8 cellular contexts compared by ENCODE assay signal in the genomic region with DNA sequence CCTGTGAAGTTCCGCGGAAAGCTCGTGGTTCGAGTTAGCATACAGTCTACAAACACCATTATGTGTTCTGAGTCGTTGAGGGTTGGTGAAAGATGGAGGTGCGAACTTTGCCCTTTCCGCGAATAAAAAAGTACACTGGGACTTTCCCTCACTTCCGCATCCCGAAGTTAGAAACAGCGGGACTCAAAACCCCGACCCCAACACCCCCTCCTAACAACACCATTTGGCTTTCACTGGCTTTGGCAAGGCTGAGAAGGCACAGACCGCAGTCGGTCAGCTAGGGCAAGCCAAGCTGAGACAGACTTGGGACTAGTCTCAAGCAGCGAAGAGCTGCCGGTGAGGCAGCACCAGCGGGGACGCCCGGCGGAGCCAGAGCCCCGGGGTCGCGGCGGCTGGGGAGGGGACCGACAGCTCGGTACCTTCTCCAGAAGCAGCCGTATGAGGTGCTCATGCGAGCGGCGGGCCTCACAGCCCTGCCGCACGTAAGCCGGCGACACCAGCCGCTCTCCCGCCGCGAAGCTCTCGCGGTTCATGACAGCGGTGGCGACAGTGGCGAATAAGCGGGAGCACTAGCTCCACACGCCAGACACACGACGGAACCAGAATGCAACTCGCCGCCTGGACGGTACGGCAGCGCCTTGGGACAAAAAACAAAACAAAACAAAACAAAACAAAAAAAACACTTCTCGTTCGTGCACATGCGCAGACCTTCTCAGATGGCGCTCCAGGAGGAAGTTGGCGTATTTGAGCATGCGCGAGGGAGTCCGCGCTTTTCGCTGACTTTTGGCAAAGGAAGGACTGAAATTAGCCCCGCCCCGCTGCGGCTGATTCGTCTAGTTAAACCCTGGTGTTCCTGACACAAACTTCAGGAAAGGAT. TPM values are rescaled to one million over a fixed set of nuclear protein-coding genes. Genes with fewer than 3 reads are reported as not detected.
DNase-seq lines count a peak whose midpoint lies in the region; ATAC-seq and TF ChIP-seq lines count a peak whose summit lies in the region.

A gene (minus strand): TSS at position 613 of the 877 bp plus-strand sequence. CDS start 80 bp downstream, at position 533.

- no peaks in the 10 kb centered on the region for H3K9me3 Mint-ChIP-seq in activated naive CD4-positive, alpha-beta T cell treated with anti-CD3 and anti-CD28 coated beads, Interleukin-2, amount 50 U/mL, for 72 hours

- H3K27ac ChIP-seq in temporal lobe (ENCODE audit: low read depth, low read length): peak within 1 kb of the TSS; percentile 81

- H3K36me3 ChIP-seq in GM06990 (ENCODE audit: control insufficient read depth, insufficient read depth, low read length): no peaks in the 10 kb centered on the region

- ATAC-seq in HG02588 (IDR thresholded peaks at IDR 0.05; ENCODE audit: unreplicated experiment) (peak; percentile 87), SK-N-SH treated with all-trans-retinoic acid at 6 μM for 48 hours (peak; percentile 90)
- ATAC-seq in activated naive CD4-positive, alpha-beta T cell treated with anti-CD3 and anti-CD28 coated beads, Interleukin-2, amount 50 U/mL, for 72 hours: peak; percentile 77 to 94

- peak within 1 kb of the TSS; percentile 95 for H3K4me3 ChIP-seq in GM06990 (replicated peaks; ENCODE audit: low read depth, low read length)

- peaks cover 6 to 34% of the 10 kb centered on the region in 2 donors for H3K36me3 Mint-ChIP-seq in activated naive CD4-positive, alpha-beta T cell treated with anti-CD3 and anti-CD28 coated beads, Interleukin-2, amount 50 U/mL, for 72 hours

- H3K27ac Mint-ChIP-seq in activated naive CD4-positive, alpha-beta T cell treated with anti-CD3 and anti-CD28 coated beads, Interleukin-2, amount 50 U/mL, for 72 hours: peak within 1 kb of the TSS; percentile 99 to 100

- no peak for TF ChIP-seq CTCF in GM06990 (IDR thresholded peaks at IDR 0.05; ENCODE audit: insufficient read depth, low read length, poor library complexity, severe bottlenecking)

- DNase-seq in GM06990 (ENCODE audit: extremely low read depth, insufficient read length) (peak; percentile 91), NCI-H1092 (lab: John Stamatoyannopoulos, UW) (peak; percentile 96), glomerular endothelial cell (ENCODE audit: extremely low read depth, low read depth, low spot score) (peak; percentile 93), occipital lobe (lab: John Stamatoyannopoulos, UW) (peak; percentile 88)
- peak; percentile 88 to 93 for DNase-seq in activated naive CD4-positive, alpha-beta T cell treated with anti-CD3 and anti-CD28 coated beads, Interleukin-2, amount 50 U/mL, for 72 hours (ENCODE audit: low spot score in 2 of 2)

- H3K27me3 ChIP-seq in GM06990 (replicated peaks; ENCODE audit: control insufficient read depth, insufficient read depth, low read length): no peaks in the 10 kb centered on the region

TF ChIP-seq in SK-N-SH treated with all-trans-retinoic acid at 6 μM for 48 hours, 23 proteins besides CTCF, POLR2A, EP300 and RAD21:
- TF ChIP-seq ESRRG (CRISPR knock-in tag; IDR thresholded peaks at IDR 0.05): no peak
- TF ChIP-seq ZFP3 (CRISPR knock-in tag; IDR thresholded peaks at IDR 0.05): 0 out of 2 replicates have a peak, but pooled peaks have one; percentile 43
- TF ChIP-seq CSDC2 (CRISPR knock-in tag; IDR thresholded peaks at IDR 0.05): 0 out of 2 replicates have a peak, but pooled peaks have one; percentile 29
- TF ChIP-seq PPARA (CRISPR knock-in tag; IDR thresholded peaks at IDR 0.05; ENCODE audit: borderline replicate concordance): no peak
- no peak for TF ChIP-seq RARB (CRISPR knock-in tag; IDR thresholded peaks at IDR 0.05)
- TF ChIP-seq, protein P1, sequence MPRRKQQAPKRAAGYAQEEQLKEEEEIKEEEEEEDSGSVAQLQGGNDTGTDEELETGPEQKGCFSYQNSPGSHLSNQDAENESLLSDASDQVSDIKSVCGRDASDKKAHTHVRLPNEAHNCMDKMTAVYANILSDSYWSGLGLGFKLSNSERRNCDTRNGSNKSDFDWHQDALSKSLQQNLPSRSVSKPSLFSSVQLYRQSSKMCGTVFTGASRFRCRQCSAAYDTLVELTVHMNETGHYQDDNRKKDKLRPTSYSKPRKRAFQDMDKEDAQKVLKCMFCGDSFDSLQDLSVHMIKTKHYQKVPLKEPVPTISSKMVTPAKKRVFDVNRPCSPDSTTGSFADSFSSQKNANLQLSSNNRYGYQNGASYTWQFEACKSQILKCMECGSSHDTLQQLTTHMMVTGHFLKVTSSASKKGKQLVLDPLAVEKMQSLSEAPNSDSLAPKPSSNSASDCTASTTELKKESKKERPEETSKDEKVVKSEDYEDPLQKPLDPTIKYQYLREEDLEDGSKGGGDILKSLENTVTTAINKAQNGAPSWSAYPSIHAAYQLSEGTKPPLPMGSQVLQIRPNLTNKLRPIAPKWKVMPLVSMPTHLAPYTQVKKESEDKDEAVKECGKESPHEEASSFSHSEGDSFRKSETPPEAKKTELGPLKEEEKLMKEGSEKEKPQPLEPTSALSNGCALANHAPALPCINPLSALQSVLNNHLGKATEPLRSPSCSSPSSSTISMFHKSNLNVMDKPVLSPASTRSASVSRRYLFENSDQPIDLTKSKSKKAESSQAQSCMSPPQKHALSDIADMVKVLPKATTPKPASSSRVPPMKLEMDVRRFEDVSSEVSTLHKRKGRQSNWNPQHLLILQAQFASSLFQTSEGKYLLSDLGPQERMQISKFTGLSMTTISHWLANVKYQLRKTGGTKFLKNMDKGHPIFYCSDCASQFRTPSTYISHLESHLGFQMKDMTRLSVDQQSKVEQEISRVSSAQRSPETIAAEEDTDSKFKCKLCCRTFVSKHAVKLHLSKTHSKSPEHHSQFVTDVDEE (CRISPR knock-in tag; IDR thresholded peaks at IDR 0.05): 0 out of 2 replicates have a peak, but pooled peaks have one; percentile 11

RNA-seq across cellular contexts. Expression of the gene that starts here (rescaled TPM):
- 10 to 100 TPM; 10.9 to 17.3 TPM for total RNA-seq in activated naive CD4-positive, alpha-beta T cell treated with anti-CD3 and anti-CD28 coated beads, Interleukin-2, amount 50 U/mL, for 72 hours
- total RNA-seq in glomerular endothelial cell: 4.8 and 5.8 TPM in 2 replicates
- total RNA-seq in occipital lobe: 14.8 TPM
- total RNA-seq in temporal lobe: 8.4 TPM

Comparison
In these comparisons a context has a peak if more than half of its experiments do, and no peak if none do; other contexts are left out.
1. Peak in every context shown above with its lines: DNase-seq, ATAC-seq, H3K4me3 ChIP-seq and H3K27ac ChIP-seq.